9 cellular contexts compared by ENCODE assay signal in genomic region chr13:113448885-113449692, GRCh38. TPM values are rescaled to one million over a fixed set of nuclear protein-coding genes. Genes with fewer than 3 reads are reported as not detected.
DNase-seq lines count a peak whose midpoint lies in the region; ATAC-seq and TF ChIP-seq lines count a peak whose summit lies in the region.
"Had no signal": no experiment of that assay in that cellular context is flagged by ENCODE, and none has a peak within 500 bp of the region (broad histone marks: within the 10 kb centered on the region; RNA-seq: fewer than 3 reads in every experiment).

No MANE protein-coding gene starts in this region.

- no peaks in the 10 kb centered on the region for H3K9me3 ChIP-seq in CD8-positive, alpha-beta memory T cell (ENCODE audit: low read length)
- H3K9me3 ChIP-seq: tibial artery had no signal

- POLR2A ChIA-PET in CD8-positive, alpha-beta memory T cell (lab: Charles Lee): no interaction called here
- POLR2A ChIA-PET in activated CD4-positive, alpha-beta memory T cell treated with anti-CD3 and anti-CD28 coated beads, Interleukin-2, amount 10 ng/mL, durations not matched to agents 7 days and 5 days (lab: Charles Lee): no interaction called here

- ATAC-seq in HG02885 (IDR thresholded peaks at IDR 0.05; ENCODE audit: poor library complexity, unreplicated experiment): peak; percentile 69

- H3K4me1 ChIP-seq in CD8-positive, alpha-beta memory T cell (ENCODE audit: insufficient read depth, low read length): no peaks in the 10 kb centered on the region
- H3K4me1 ChIP-seq: tibial artery had no signal

- H3K36me3 ChIP-seq in CD8-positive, alpha-beta memory T cell (ENCODE audit: insufficient read depth, low read length): no peaks in the 10 kb centered on the region

- no peak for TF ChIP-seq CTCF in fibroblast of villous mesenchyme (IDR thresholded peaks at IDR 0.05; ENCODE audit: insufficient read depth, low read depth, low read length)

- H3K4me3 ChIP-seq in CD8-positive, alpha-beta memory T cell (ENCODE audit: low read length): no peak overlapping the region
- H3K4me3 ChIP-seq in fibroblast of villous mesenchyme (ENCODE audit: low read depth, low read length): peak overlapping the region; percentile 70
- H3K4me3 ChIP-seq: tibial artery had no signal

- peaks cover 0 to 2% of the 10 kb centered on the region in 2 donors for H3K27me3 Mint-ChIP-seq in CD8-positive, alpha-beta memory T cell
- no peaks in the 10 kb centered on the region for H3K27me3 Mint-ChIP-seq in activated CD4-positive, alpha-beta memory T cell treated with anti-CD3 and anti-CD28 coated beads, Interleukin-2, amount 10 ng/mL, durations not matched to agents 7 days and 5 days

- CTCF ChIA-PET in CD8-positive, alpha-beta memory T cell (lab: Charles Lee): no interaction called here
- CTCF ChIA-PET in activated CD4-positive, alpha-beta memory T cell treated with anti-CD3 and anti-CD28 coated beads, Interleukin-2, amount 10 ng/mL, durations not matched to agents 7 days and 5 days (lab: Charles Lee): interaction anchor here (1.0 kb wide), 1 partner anchor 210 kb away, joined by 3 read pairs; no protein-coding TSS in a partner anchor

- H3K36me3 Mint-ChIP-seq in CD8-positive, alpha-beta memory T cell: peaks cover 0 to 8% (median 4%) of the 10 kb centered on the region in 3 donors
- H3K36me3 Mint-ChIP-seq in activated CD4-positive, alpha-beta memory T cell treated with anti-CD3 and anti-CD28 coated beads, Interleukin-2, amount 10 ng/mL, durations not matched to agents 7 days and 5 days (ENCODE audit: low read depth): peaks cover 7% of the 10 kb centered on the region

- DNase-seq in CD8-positive, alpha-beta memory T cell: peak; percentile 11 to 87 (median 41)
- DNase-seq in NCI-H524 treated with DMSO at 0.1 percent for 48 hours (lab: John Stamatoyannopoulos, UW): peak; percentile 77
- peak; percentile 78 for DNase-seq in activated CD4-positive, alpha-beta memory T cell treated with anti-CD3 and anti-CD28 coated beads, Interleukin-2, amount 10 ng/mL, durations not matched to agents 7 days and 5 days
- DNase-seq in fibroblast of villous mesenchyme (ENCODE audit: low read depth): peak; percentile 89
- peak; percentile 15 to 30 for DNase-seq in stimulated activated CD8-positive, alpha-beta memory T cell treated with anti-CD3 and anti-CD28 coated beads, Interleukin-7, amount 100 ng/mL, for 4 hours (ENCODE audit: low read depth in 2 of 2)
- no peak for DNase-seq in NCI-H510A treated with DMSO at 0.1 percent for 48 hours (lab: John Stamatoyannopoulos, UW)
- DNase-seq in AG08396 (ENCODE audit: low spot score): no peak

- H3K27me3 ChIP-seq in CD8-positive, alpha-beta memory T cell (ENCODE audit: insufficient read depth, low read length, poor library complexity, severe bottlenecking): no peaks in the 10 kb centered on the region
- H3K27me3 ChIP-seq: tibial artery had no signal

- peaks cover 0 to 15% (median 3%) of the 10 kb centered on the region in 3 donors for H3K4me1 Mint-ChIP-seq in CD8-positive, alpha-beta memory T cell
- no peaks in the 10 kb centered on the region for H3K4me1 Mint-ChIP-seq in activated CD4-positive, alpha-beta memory T cell treated with anti-CD3 and anti-CD28 coated beads, Interleukin-2, amount 10 ng/mL, durations not matched to agents 7 days and 5 days

- H3K4me3 Mint-ChIP-seq in CD8-positive, alpha-beta memory T cell: peak overlapping the region; percentile 12 to 71 (median 60)
- peak overlapping the region; percentile 64 for H3K4me3 Mint-ChIP-seq in activated CD4-positive, alpha-beta memory T cell treated with anti-CD3 and anti-CD28 coated beads, Interleukin-2, amount 10 ng/mL, durations not matched to agents 7 days and 5 days

- H3K27ac Mint-ChIP-seq in CD8-positive, alpha-beta memory T cell: peak overlapping the region in 7 of 8 donors; percentile 7 to 84 (median 39)
- peak overlapping the region; percentile 78 for H3K27ac Mint-ChIP-seq in activated CD4-positive, alpha-beta memory T cell treated with anti-CD3 and anti-CD28 coated beads, Interleukin-2, amount 10 ng/mL, durations not matched to agents 7 days and 5 days

- peak overlapping the region; percentile 47 for H3K27ac ChIP-seq in CD8-positive, alpha-beta memory T cell (ENCODE audit: low read depth, low read length)
- H3K27ac ChIP-seq: tibial artery had no signal

- no peaks in the 10 kb centered on the region for H3K9me3 Mint-ChIP-seq in CD8-positive, alpha-beta memory T cell
- H3K9me3 Mint-ChIP-seq in activated CD4-positive, alpha-beta memory T cell treated with anti-CD3 and anti-CD28 coated beads, Interleukin-2, amount 10 ng/mL, durations not matched to agents 7 days and 5 days: peaks cover 4% of the 10 kb centered on the region

RNA-seq across cellular contexts. Expression of gene ADPRHL1, which starts 4.2 kb away (rescaled TPM):
- total RNA-seq in CD8-positive, alpha-beta memory T cell: under 1 TPM; 0.84 to 0.85 TPM
- 0.56 TPM for polyA plus RNA-seq in CD8-positive, alpha-beta memory T cell
- total RNA-seq in activated CD4-positive, alpha-beta memory T cell treated with anti-CD3 and anti-CD28 coated beads, Interleukin-2, amount 10 ng/mL, durations not matched to agents 7 days and 5 days: under 1 TPM; 0.71 to 0.75 TPM
- 1.3 and 2.9 TPM in 2 replicates for total RNA-seq in fibroblast of villous mesenchyme

RNA-seq across cellular contexts. Expression of gene DCUN1D2, which starts 41.4 kb away (rescaled TPM):
- total RNA-seq in CD8-positive, alpha-beta memory T cell: 10 to 100 TPM; 16.2 to 16.8 TPM
- 8.8 TPM for polyA plus RNA-seq in CD8-positive, alpha-beta memory T cell
- total RNA-seq in activated CD4-positive, alpha-beta memory T cell treated with anti-CD3 and anti-CD28 coated beads, Interleukin-2, amount 10 ng/mL, durations not matched to agents 7 days and 5 days: 10 to 100 TPM; 17.0 to 17.7 TPM
- total RNA-seq in fibroblast of villous mesenchyme: 9.7 and 13.4 TPM in 2 replicates

Comparison
In these comparisons a context has a peak if more than half of its experiments do, and no peak if none do; other contexts are left out.
1. DNase-seq: peak in CD8-positive, alpha-beta memory T cell (5 of 5), NCI-H524 treated with DMSO at 0.1 percent for 48 hours (single experiment), activated CD4-positive, alpha-beta memory T cell treated with anti-CD3 and anti-CD28 coated beads, Interleukin-2, amount 10 ng/mL, durations not matched to agents 7 days and 5 days (single experiment), fibroblast of villous mesenchyme (single experiment) and stimulated activated CD8-positive, alpha-beta memory T cell treated with anti-CD3 and anti-CD28 coated beads, Interleukin-7, amount 100 ng/mL, for 4 hours (2 of 2); none in NCI-H510A treated with DMSO at 0.1 percent for 48 hours (single experiment) and AG08396 (single experiment).